ENCODE assay signal across 11 cellular contexts in the genomic region with DNA sequence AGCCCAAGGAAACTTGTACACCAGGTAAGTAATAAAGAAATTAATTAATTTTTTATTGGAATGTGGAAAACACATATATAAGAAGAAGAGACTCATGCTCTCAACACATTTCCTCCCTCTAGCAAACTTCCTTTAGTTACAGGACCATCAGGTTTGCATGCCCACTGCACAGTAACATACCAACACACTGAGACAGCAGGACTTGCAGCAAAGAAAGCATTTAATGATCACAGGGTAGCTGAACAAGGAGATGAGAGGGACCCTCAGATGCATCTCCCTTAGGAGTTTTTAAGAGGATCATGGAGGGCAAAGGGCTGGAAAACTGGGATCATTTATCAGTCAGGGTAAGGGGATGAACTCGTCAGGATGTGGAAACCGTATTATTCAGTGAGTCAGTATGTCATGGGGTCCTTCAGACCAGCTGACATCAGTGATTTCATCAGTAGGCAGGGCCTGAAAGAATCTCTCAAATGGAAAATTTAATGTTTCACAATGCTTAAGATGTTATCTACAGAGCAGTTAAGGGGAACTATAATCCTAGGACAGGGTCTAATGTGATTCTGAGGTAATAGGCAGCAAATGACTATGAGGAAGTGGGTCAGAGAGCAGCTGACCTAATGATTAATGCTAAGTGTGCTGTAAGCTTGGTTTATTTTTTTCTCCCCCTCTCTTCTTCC.
A peak's percentile ranks its signal among the peaks of the same experiment; 100 is the strongest.
DNase-seq lines count a peak whose midpoint lies in the region; ATAC-seq, FAIRE-seq and TF ChIP-seq lines count a peak whose summit lies in the region.
"Had no signal": no experiment of that assay in that cellular context is flagged by ENCODE, and none has a peak within 500 bp of the region (broad histone marks: within the 10 kb centered on the region; RNA-seq: fewer than 3 reads in every experiment).

No MANE protein-coding gene starts in this region.

- no TSS peak for BruUV-seq in IMR-90 (replicated peaks; lab: Mats Ljungman, UMichigan)

- peak overlapping the region; percentile 98 for H3K18ac ChIP-seq in IMR-90 (ENCODE audit: low read depth, low read length)

- CTCF ChIA-PET in IMR-90 (lab: Yijun Ruan, JAX): interaction anchor here (1.0 kb wide), 1 partner anchor 557 kb away, joined by 3 read pairs; no protein-coding TSS in a partner anchor

- H3K14ac ChIP-seq in IMR-90 (replicated peaks; ENCODE audit: low read depth, low read length): peak overlapping the region; percentile 71

- H3K4me2 ChIP-seq in IMR-90 (ENCODE audit: low read depth, low read length) (peak overlapping the region; percentile 62; the same call in 1 of the 2 replicates), Karpas-422 (ENCODE audit: low read depth, low read length, poor library complexity, severe bottlenecking) (no peak overlapping the region)

- H3K9me1 ChIP-seq in IMR-90 (ENCODE audit: insufficient read depth, low read length): no peaks in the 10 kb centered on the region

- H4K8ac ChIP-seq in IMR-90 (ENCODE audit: low read depth in 2 of 2, low read length in 2 of 2): peak overlapping the region; percentile 36 to 91

- no peaks in the 10 kb centered on the region for H3K9me2 ChIP-seq in Karpas-422 (replicated peaks; ENCODE audit: insufficient read depth, low read length)

- peak overlapping the region; percentile 68; the same call in 1 of the 2 replicates for H4K91ac ChIP-seq in IMR-90 (ENCODE audit: insufficient read depth, low read depth, low read length)

- peak overlapping the region; percentile 61; the same call in 2 of the 3 replicates for H2BK15ac ChIP-seq in IMR-90 (ENCODE audit: low read depth, low read length)

- peak overlapping the region; percentile 89 for H4K5ac ChIP-seq in IMR-90 (ENCODE audit: low read depth, low read length)

- H3K27ac ChIP-seq in IMR-90 (ENCODE audit: insufficient read depth, low read length) (peak overlapping the region; percentile 81), Karpas-422 (ENCODE audit: low read length) (no peak overlapping the region)
- H3K27ac ChIP-seq: esophagus muscularis mucosa, WERI-Rb-1 had no signal

- H3K36me3 ChIP-seq in IMR-90 (ENCODE audit: control insufficient read depth, insufficient read depth, low read length) (no peaks in the 10 kb centered on the region), Karpas-422 (ENCODE audit: insufficient read depth, low read length) (no peaks in the 10 kb centered on the region)
- H3K36me3 ChIP-seq: esophagus muscularis mucosa, WERI-Rb-1 had no signal

- H3K9ac ChIP-seq in IMR-90 (ENCODE audit: low read depth, low read length) (no peak overlapping the region), Karpas-422 (ENCODE audit: low read length) (no peak overlapping the region)

- peak overlapping the region; percentile 92 for H3K4ac ChIP-seq in IMR-90 (ENCODE audit: low read depth, low read length)

- H2AK9ac ChIP-seq in IMR-90 (replicated peaks; ENCODE audit: low read depth, low read length, poor library complexity): no peak overlapping the region

- peak; percentile 16; the same call in 1 of the 2 replicates for TF ChIP-seq RAD21 in IMR-90 (IDR thresholded peaks at IDR 0.05; ENCODE audit: low read length)

- H3K4me1 ChIP-seq in IMR-90 (ENCODE audit: control insufficient read depth, insufficient read depth, low read length) (peaks cover 7% of the 10 kb centered on the region; the same call in 1 of the 2 replicates), Karpas-422 (ENCODE audit: low read length) (no peaks in the 10 kb centered on the region)
- H3K4me1 ChIP-seq: esophagus muscularis mucosa had no signal

- H2BK20ac ChIP-seq in IMR-90 (ENCODE audit: low read depth, low read length): peak overlapping the region; percentile 84

- no peak for TF ChIP-seq POLR2A in IMR-90 (IDR thresholded peaks at IDR 0.05; ENCODE audit: low read depth, low read length)

- peak overlapping the region; percentile 62 for H2AFZ ChIP-seq in IMR-90 (replicated peaks; ENCODE audit: low read length, poor library complexity)
- H2AFZ ChIP-seq in Karpas-422 (ENCODE audit: low read length): no peak overlapping the region

- peak; percentile 83 for ATAC-seq in IMR-90 (ENCODE audit: low read depth)
- no peak for ATAC-seq in GM18519 (IDR thresholded peaks at IDR 0.05; ENCODE audit: low FRiP score, unreplicated experiment)

- no peak for FAIRE-seq in GM19239 (lab: Jason Lieb, UNC)
- no peak for FAIRE-seq in D721Med (lab: Jason Lieb, UNC)

- H4K20me1 ChIP-seq in IMR-90 (ENCODE audit: insufficient read depth, low read length): no peaks in the 10 kb centered on the region
- H4K20me1 ChIP-seq in Karpas-422 (ENCODE audit: insufficient read depth, low read depth, low read length): no peaks in the 10 kb centered on the region

- H2AK5ac ChIP-seq in IMR-90 (ENCODE audit: low read depth, low read length): peak overlapping the region; percentile 49; the same call in 1 of the 2 replicates

- H3K9me3 ChIP-seq in IMR-90 (ENCODE audit: control insufficient read depth, insufficient read depth, low read length): no peaks in the 10 kb centered on the region
- no peaks in the 10 kb centered on the region for H3K9me3 ChIP-seq in Karpas-422 (ENCODE audit: low read length)

- peak overlapping the region; percentile 93; the same call in 1 of the 2 replicates for H2BK120ac ChIP-seq in IMR-90 (ENCODE audit: low read depth, low read length)

- peak overlapping the region; percentile 87; the same call in 1 of the 2 replicates for H3K23ac ChIP-seq in IMR-90 (ENCODE audit: low read depth, low read length)

- no peaks in the 10 kb centered on the region for H3K79me1 ChIP-seq in IMR-90 (ENCODE audit: low read depth in 1 of 2, low read length in 2 of 2)

- no peak overlapping the region for H3K4me3 ChIP-seq in AG10803 (ENCODE audit: low read length)
- H3K4me3 ChIP-seq in IMR-90 (ENCODE audit: insufficient read depth, low read depth, low read length): no peak overlapping the region
- H3K4me3 ChIP-seq in Karpas-422 (ENCODE audit: low read length): no peak overlapping the region
- H3K4me3 ChIP-seq: esophagus muscularis mucosa had no signal

- in situ Hi-C loops in IMR-90 (cut with MboI; ENCODE audit: low sequenced_read_pairs): no loop called here

- dilution Hi-C loops in IMR-90 (cut with HindIII; ENCODE audit: low sequenced_read_pairs, unreplicated experiment): no loop called here

- POLR2A ChIA-PET in IMR-90 (lab: Charles Lee; ENCODE audit: unreplicated experiment): interaction anchor here (0.6 to 1.6 kb wide), 2 partner anchors 18 to 194 kb away, joined by 3 to 4 read pairs; no protein-coding TSS in a partner anchor

- DNase-seq in AG10803 (ENCODE audit: low read depth) (peak; percentile 71), IMR-90 (peak; percentile 97), amniotic epithelial cell (ENCODE audit: low read depth) (peak; percentile 99), kidney glomerular epithelial cell (lab: John Stamatoyannopoulos, UW) (peak; percentile 96), GM19239 (ENCODE audit: insufficient read length, low spot score) (no peak), D721Med (ENCODE audit: insufficient read length, low spot score) (no peak), Karpas-422 (no peak)
- DNase-seq: NCI-H69, WERI-Rb-1 had no signal

- peak overlapping the region; percentile 91 for H2BK5ac ChIP-seq in IMR-90 (ENCODE audit: low read depth, low read length, poor library complexity, severe bottlenecking)

- no CpG with 5 or more reads among the region's 2 CpGs for WGBS in IMR-90 (ENCODE audit: extremely low coverage in 2 of 2, insufficient read length in 1 of 2), 2 experiments

- TF ChIP-seq CTCF in AG10803 (conservative IDR thresholded peaks at IDR 0.05; ENCODE audit: low read length) (no peak), IMR-90 (conservative IDR thresholded peaks at IDR 0.05; ENCODE audit: low read depth, low read length) (no peak), D721Med (IDR thresholded peaks at IDR 0.05; ENCODE audit: insufficient read depth, missing control alignments) (no peak)

- intact Hi-C loops in IMR-90 (cut with micrococcal nuclease): loop anchor here (5.0 kb wide), 2 partner anchors 194 to 231 kb away; partner anchors contain the start of gene RND3

- H3K27me3 ChIP-seq in IMR-90 (ENCODE audit: control insufficient read depth, insufficient read depth, low read length): no peaks in the 10 kb centered on the region
- H3K27me3 ChIP-seq in Karpas-422 (ENCODE audit: low read length): no peaks in the 10 kb centered on the region
- H3K27me3 ChIP-seq: esophagus muscularis mucosa had no signal

- H3K79me2 ChIP-seq in Karpas-422 (ENCODE audit: low read length): no peaks in the 10 kb centered on the region

- no peak overlapping the region for H3K56ac ChIP-seq in IMR-90 (ENCODE audit: extremely low read depth, insufficient read depth, low read length)

TF ChIP-seq in IMR-90, 13 proteins besides CTCF, POLR2A, EP300 and RAD21 (continues in another document):
- TF ChIP-seq MAZ (IDR thresholded peaks at IDR 0.05; ENCODE audit: borderline replicate concordance, low read depth, low read length): no peak
- no peak for TF ChIP-seq RFX5 (IDR thresholded peaks at IDR 0.05; ENCODE audit: low read depth, low read length)
- TF ChIP-seq ELK1 (IDR thresholded peaks at IDR 0.05; ENCODE audit: borderline replicate concordance, low read depth, low read length): no peak
- TF ChIP-seq BHLHE40 (IDR thresholded peaks at IDR 0.05; ENCODE audit: low read depth, low read length): peak; percentile 35; the same call in 1 of the 2 replicates
- no peak for TF ChIP-seq SMC3 (IDR thresholded peaks at IDR 0.05; ENCODE audit: low read depth, low read length)
- TF ChIP-seq CHD1 (IDR thresholded peaks at IDR 0.05; ENCODE audit: low read depth, low read length): no peak
- TF ChIP-seq RCOR1 (IDR thresholded peaks at IDR 0.05; ENCODE audit: insufficient replicate concordance, low read length): no peak
- no peak; the same call in 1 of the 2 replicates for TF ChIP-seq FOS (IDR thresholded peaks at IDR 0.05; ENCODE audit: low read depth, low read length)
- TF ChIP-seq MXI1 (IDR thresholded peaks at IDR 0.05; ENCODE audit: borderline replicate concordance, low read depth, low read length): no peak
- no peak for TF ChIP-seq NFE2L2 (IDR thresholded peaks at IDR 0.05; ENCODE audit: low read depth, low read length)
- peak; percentile 19; the same call in 1 of the 2 replicates for TF ChIP-seq MAFK (IDR thresholded peaks at IDR 0.05; ENCODE audit: low read depth, low read length)

Comparison
In these comparisons a context has a peak if more than half of its experiments do, and no peak if none do; other contexts are left out.
1. DNase-seq: peak in AG10803 (single experiment), IMR-90 (single experiment), amniotic epithelial cell (single experiment) and kidney glomerular epithelial cell (single experiment); none in GM19239 (single experiment), D721Med (single experiment) and Karpas-422 (single experiment).